8 cellular contexts compared by ENCODE assay signal in genomic region chr3:29324180-29324651, GRCh38. TPM values are rescaled to one million over a fixed set of nuclear protein-coding genes. Genes with fewer than 3 reads are reported as not detected.
DNase-seq lines count a peak whose midpoint lies in the region; ATAC-seq and TF ChIP-seq lines count a peak whose summit lies in the region.

No MANE protein-coding gene starts in this region.

- ATAC-seq in GM18873 (IDR thresholded peaks at IDR 0.05; ENCODE audit: low FRiP score, unreplicated experiment) (peak; percentile 96), HG03066 (IDR thresholded peaks at IDR 0.05; ENCODE audit: low read depth, unreplicated experiment) (peak; percentile 94), left lung (peak; percentile 95)
- ATAC-seq in activated naive CD8-positive, alpha-beta T cell treated with anti-CD3 and anti-CD28 coated beads, Interleukin-2, amount 10 ng/mL, durations not matched to agents 7 days and 5 days (ENCODE audit: low read depth), result no peak

- peak; percentile 71 for DNase-seq in A172 (ENCODE audit: low spot score)
- DNase-seq in activated naive CD8-positive, alpha-beta T cell treated with anti-CD3 and anti-CD28 coated beads, Interleukin-2, amount 10 ng/mL, durations not matched to agents 7 days and 5 days, result no peak
- DNase-seq in left lung, result peak; percentile 45 to 68
- DNase-seq in uterus, result peak; percentile 36 to 44
- no peak for DNase-seq in NCI-H526 treated with DMSO at 0.1 percent for 48 hours (lab: John Stamatoyannopoulos, UW)
- DNase-seq in DMS 273 treated with DMSO at 0.1 percent for 48 hours (lab: John Stamatoyannopoulos, UW), result no peak

- intact Hi-C loops in left lung (cut with DNase I) (no loop called here), uterus (cut with DNase I; ENCODE audit: low total_unique reads) (no loop called here)

- peaks cover 6% of the 10 kb centered on the region for H3K4me1 Mint-ChIP-seq in activated naive CD8-positive, alpha-beta T cell treated with anti-CD3 and anti-CD28 coated beads, Interleukin-2, amount 10 ng/mL, durations not matched to agents 7 days and 5 days

- no peak for TF ChIP-seq CTCF in left lung (IDR thresholded peaks at IDR 0.05)
- no peak for TF ChIP-seq CTCF in uterus (IDR thresholded peaks at IDR 0.05)

- no peak for TF ChIP-seq POLR2A in uterus (IDR thresholded peaks at IDR 0.05)

- H3K4me3 Mint-ChIP-seq in activated naive CD8-positive, alpha-beta T cell treated with anti-CD3 and anti-CD28 coated beads, Interleukin-2, amount 10 ng/mL, durations not matched to agents 7 days and 5 days, result peak overlapping the region; percentile 46

- H3K27me3 ChIP-seq in left lung (no peaks in the 10 kb centered on the region), uterus (no peaks in the 10 kb centered on the region)

- H3K27ac Mint-ChIP-seq in activated naive CD8-positive, alpha-beta T cell treated with anti-CD3 and anti-CD28 coated beads, Interleukin-2, amount 10 ng/mL, durations not matched to agents 7 days and 5 days, result peak overlapping the region; percentile 22

- peaks cover 3 to 29% of the 10 kb centered on the region in 2 donors for H3K4me1 ChIP-seq in left lung
- H3K4me1 ChIP-seq in uterus, result no peaks in the 10 kb centered on the region

- no peaks in the 10 kb centered on the region for H3K9me3 Mint-ChIP-seq in activated naive CD8-positive, alpha-beta T cell treated with anti-CD3 and anti-CD28 coated beads, Interleukin-2, amount 10 ng/mL, durations not matched to agents 7 days and 5 days

- H3K4me3 ChIP-seq in left lung, result peak overlapping the region in 1 of 2 donors; percentile 8
- H3K4me3 ChIP-seq in uterus, result peak overlapping the region in 1 of 2 donors; percentile 9

- no peaks in the 10 kb centered on the region for H3K36me3 Mint-ChIP-seq in activated naive CD8-positive, alpha-beta T cell treated with anti-CD3 and anti-CD28 coated beads, Interleukin-2, amount 10 ng/mL, durations not matched to agents 7 days and 5 days

- H3K9me3 ChIP-seq in left lung, result no peaks in the 10 kb centered on the region
- no peaks in the 10 kb centered on the region for H3K9me3 ChIP-seq in uterus

- H3K36me3 ChIP-seq in left lung, result no peaks in the 10 kb centered on the region
- no peaks in the 10 kb centered on the region for H3K36me3 ChIP-seq in uterus

- H3K27me3 Mint-ChIP-seq in activated naive CD8-positive, alpha-beta T cell treated with anti-CD3 and anti-CD28 coated beads, Interleukin-2, amount 10 ng/mL, durations not matched to agents 7 days and 5 days, result peaks cover 4% of the 10 kb centered on the region

- H3K27ac ChIP-seq in left lung (peak overlapping the region; percentile 75 to 78), uterus (peak overlapping the region; percentile 65 to 71)

- POLR2A ChIA-PET in activated naive CD8-positive, alpha-beta T cell treated with anti-CD3 and anti-CD28 coated beads, Interleukin-2, amount 10 ng/mL, durations not matched to agents 7 days and 5 days (lab: Charles Lee), result no interaction called here

RNA-seq across cellular contexts. Expression of gene RBMS3, which starts 43.3 kb away (rescaled TPM):
- total RNA-seq in A172 (2014; rRNA removed; shearing (Covaris generic)), result 12.3 and 14.9 TPM in 2 replicates
- under 1 TPM; 0.58 to 0.74 TPM for total RNA-seq in activated naive CD8-positive, alpha-beta T cell treated with anti-CD3 and anti-CD28 coated beads, Interleukin-2, amount 10 ng/mL, durations not matched to agents 7 days and 5 days
- total RNA-seq in left lung (10 to 100 TPM; 45.1 to 51.6 TPM), uterus (100 to 1,000 TPM in 1 of 4 donors, 10 to 100 TPM in 3; 45.9 to 113 (median 75.4) TPM)

Comparison
In these comparisons a context has a peak if more than half of its experiments do, and no peak if none do; other contexts are left out.
1. DNase-seq: peak in A172 (single experiment), left lung (2 of 2) and uterus (2 of 2); none in activated naive CD8-positive, alpha-beta T cell treated with anti-CD3 and anti-CD28 coated beads, Interleukin-2, amount 10 ng/mL, durations not matched to agents 7 days and 5 days (single experiment), NCI-H526 treated with DMSO at 0.1 percent for 48 hours (single experiment) and DMS 273 treated with DMSO at 0.1 percent for 48 hours (single experiment).